In the genomic region with DNA sequence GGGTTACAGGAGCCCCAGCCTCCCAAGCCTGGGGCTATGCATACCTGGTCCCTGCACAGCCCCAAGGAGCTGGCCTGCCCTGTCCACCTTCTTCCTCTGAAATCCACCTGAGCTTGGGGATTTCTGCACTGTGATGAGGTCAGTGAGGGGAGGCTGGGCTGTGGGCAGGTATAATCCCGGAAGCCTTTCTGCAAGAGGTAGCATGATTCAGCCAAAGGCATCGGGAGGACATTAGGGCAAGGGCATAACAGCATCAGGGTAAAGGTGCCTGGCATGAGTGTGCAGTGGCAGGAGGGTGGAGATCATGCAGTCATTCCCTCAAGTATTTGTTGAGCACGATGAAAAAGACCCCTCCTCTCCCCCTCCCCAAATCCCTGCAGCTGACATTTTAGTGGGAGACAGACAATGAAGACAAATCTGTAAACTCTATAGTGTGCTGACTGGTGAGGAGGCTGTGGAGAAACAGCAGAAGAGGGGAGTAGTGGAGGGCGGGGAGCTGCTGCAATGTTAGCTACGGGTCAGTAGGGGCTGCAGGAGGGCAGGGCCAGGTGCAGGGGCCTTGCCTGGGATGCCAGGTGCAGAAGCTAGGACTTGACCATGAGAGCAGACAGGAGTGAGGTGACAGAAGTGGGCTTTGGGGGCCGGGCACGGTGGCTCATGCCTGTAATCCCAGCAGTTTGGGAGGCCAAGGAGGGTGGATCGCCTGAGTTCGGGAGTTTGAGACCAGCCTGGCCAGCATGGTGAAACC, we compare ENCODE assay signal across 16 cellular contexts. TPM values are rescaled to one million over a fixed set of nuclear protein-coding genes. Genes with fewer than 3 reads are reported as not detected.
DNase-seq lines count a peak whose midpoint lies in the region; ATAC-seq and TF ChIP-seq lines count a peak whose summit lies in the region.
"Had no signal": no experiment of that assay in that cellular context is flagged by ENCODE, and none has a peak within 500 bp of the region (broad histone marks: within the 10 kb centered on the region; RNA-seq: fewer than 3 reads in every experiment).

No MANE protein-coding gene starts in this region.

- no peaks in the 10 kb centered on the region for H3K4me1 ChIP-seq in right cardiac atrium (ENCODE audit: control insufficient read depth, insufficient read depth, low read length)
- H3K4me1 ChIP-seq in right atrium auricular region: peaks cover 0 to 10% of the 10 kb centered on the region in 2 donors
- H3K4me1 ChIP-seq: HAP-1 had no signal

- no peaks in the 10 kb centered on the region for H3K27me3 Mint-ChIP-seq in T-helper 17 cell
- H3K27me3 Mint-ChIP-seq in type B pancreatic cell: no peaks in the 10 kb centered on the region
- H3K27me3 Mint-ChIP-seq in stimulated activated memory B cell treated with anti-CD40 and anti-IgM and Interleukin-4, amounts not matched to agents 10 μg/mL and 1 μg/mL and 100 μg/mL, for 72 hours: no peaks in the 10 kb centered on the region
- H3K27me3 Mint-ChIP-seq in activated T-helper 2 cell treated with anti-CD3 and anti-CD28 coated beads, Interferon-gamma antibody, Interleukin-2, Interleukin-4, amounts not matched to agents 10 μg/mL and 5 μg/mL and 100 μg/mL, durations not matched to agents 14 hours and 24 hours and 36 hours (ENCODE audit: low read depth): no peaks in the 10 kb centered on the region

- H3K36me3 Mint-ChIP-seq in T-helper 17 cell (ENCODE audit: low read depth) (no peaks in the 10 kb centered on the region), type B pancreatic cell (no peaks in the 10 kb centered on the region)
- no peaks in the 10 kb centered on the region for H3K36me3 Mint-ChIP-seq in stimulated activated memory B cell treated with anti-CD40 and anti-IgM and Interleukin-4, amounts not matched to agents 10 μg/mL and 1 μg/mL and 100 μg/mL, for 72 hours
- no peaks in the 10 kb centered on the region for H3K36me3 Mint-ChIP-seq in activated T-helper 2 cell treated with anti-CD3 and anti-CD28 coated beads, Interferon-gamma antibody, Interleukin-2, Interleukin-4, amounts not matched to agents 10 μg/mL and 5 μg/mL and 100 μg/mL, durations not matched to agents 14 hours and 24 hours and 36 hours (ENCODE audit: low read depth)

- H3K36me3 ChIP-seq in right atrium auricular region: no peaks in the 10 kb centered on the region
- H3K36me3 ChIP-seq: HAP-1 had no signal

- H3K4me1 Mint-ChIP-seq in T-helper 17 cell (peaks cover 25% of the 10 kb centered on the region), type B pancreatic cell (ENCODE audit: unreplicated experiment) (peaks cover 38% of the 10 kb centered on the region)
- H3K4me1 Mint-ChIP-seq in stimulated activated memory B cell treated with anti-CD40 and anti-IgM and Interleukin-4, amounts not matched to agents 10 μg/mL and 1 μg/mL and 100 μg/mL, for 72 hours: peaks cover 28% of the 10 kb centered on the region
- H3K4me1 Mint-ChIP-seq in activated T-helper 2 cell treated with anti-CD3 and anti-CD28 coated beads, Interferon-gamma antibody, Interleukin-2, Interleukin-4, amounts not matched to agents 10 μg/mL and 5 μg/mL and 100 μg/mL, durations not matched to agents 14 hours and 24 hours and 36 hours (ENCODE audit: low read depth): peaks cover 18% of the 10 kb centered on the region

- H3K9me3 ChIP-seq in right cardiac atrium (ENCODE audit: control insufficient read depth, low read length): no peaks in the 10 kb centered on the region
- H3K9me3 ChIP-seq in right atrium auricular region: no peaks in the 10 kb centered on the region
- H3K9me3 ChIP-seq in T-helper 17 cell (ENCODE audit: control insufficient read depth, low read length, poor library complexity, severe bottlenecking): no peaks in the 10 kb centered on the region
- H3K9me3 ChIP-seq: HAP-1 had no signal

- ATAC-seq in right cardiac atrium: no peak
- peak; percentile 23 for ATAC-seq in T-helper 17 cell
- ATAC-seq in stimulated activated memory B cell treated with anti-CD40 and anti-IgM and Interleukin-4, amounts not matched to agents 10 μg/mL and 1 μg/mL and 100 μg/mL, for 72 hours: no peak

- H3K27me3 ChIP-seq in right cardiac atrium (ENCODE audit: control insufficient read depth, insufficient read depth): no peaks in the 10 kb centered on the region
- H3K27me3 ChIP-seq in right atrium auricular region: no peaks in the 10 kb centered on the region

- TF ChIP-seq CTCF in right atrium auricular region (IDR thresholded peaks at IDR 0.05) (no peak), type B pancreatic cell (conservative IDR thresholded peaks at IDR 0.05) (no peak)

- 81% methylated on average over 9 of the region's 9 CpGs for WGBS in right cardiac atrium

- DNase-seq in right cardiac atrium: peak in 2 of 3 donors; percentile 14 to 23
- no peak for DNase-seq in right atrium auricular region (ENCODE audit: low spot score)
- no peak for DNase-seq in T-helper 17 cell
- peak; percentile 76 for DNase-seq in kidney tubule cell (ENCODE audit: low spot score)
- DNase-seq in type B pancreatic cell (ENCODE audit: extremely low spot score, unreplicated experiment): no peak
- DNase-seq in COLO829 (ENCODE audit: low spot score): no peak
- DNase-seq in activated T-helper 2 cell treated with anti-CD3 and anti-CD28 coated beads, Interferon-gamma antibody, Interleukin-2, Interleukin-4, amounts not matched to agents 10 μg/mL and 5 μg/mL and 100 μg/mL, durations not matched to agents 14 hours and 24 hours and 36 hours (ENCODE audit: low spot score): no peak
- DNase-seq: activated CD8-positive, alpha-beta memory T cell treated with anti-CD3 and anti-CD28 coated beads for 24 hours; activated gamma-delta T cell; aorta; Kasumi-1; SW 1271 had no signal

- intact Hi-C loops in right cardiac atrium (cut with DNase I): no loop called here
- intact Hi-C loops in activated T-helper 2 cell treated with anti-CD3 and anti-CD28 coated beads, Interferon-gamma antibody, Interleukin-2, Interleukin-4, amounts not matched to agents 10 μg/mL and 5 μg/mL and 100 μg/mL, durations not matched to agents 14 hours and 24 hours and 36 hours (cut with micrococcal nuclease): no loop called here

- H3K4me3 ChIP-seq in right cardiac atrium (ENCODE audit: low read length): no peak overlapping the region
- H3K4me3 ChIP-seq in right atrium auricular region: no peak overlapping the region
- H3K4me3 ChIP-seq: HAP-1, skin epidermis had no signal

- H3K27ac Mint-ChIP-seq in T-helper 17 cell: no peak overlapping the region
- H3K27ac Mint-ChIP-seq in type B pancreatic cell: peak overlapping the region; percentile 13
- no peak overlapping the region for H3K27ac Mint-ChIP-seq in stimulated activated memory B cell treated with anti-CD40 and anti-IgM and Interleukin-4, amounts not matched to agents 10 μg/mL and 1 μg/mL and 100 μg/mL, for 72 hours
- no peak overlapping the region for H3K27ac Mint-ChIP-seq in activated T-helper 2 cell treated with anti-CD3 and anti-CD28 coated beads, Interferon-gamma antibody, Interleukin-2, Interleukin-4, amounts not matched to agents 10 μg/mL and 5 μg/mL and 100 μg/mL, durations not matched to agents 14 hours and 24 hours and 36 hours

- no peaks in the 10 kb centered on the region for H3K9me3 Mint-ChIP-seq in type B pancreatic cell
- no peaks in the 10 kb centered on the region for H3K9me3 Mint-ChIP-seq in stimulated activated memory B cell treated with anti-CD40 and anti-IgM and Interleukin-4, amounts not matched to agents 10 μg/mL and 1 μg/mL and 100 μg/mL, for 72 hours
- no peaks in the 10 kb centered on the region for H3K9me3 Mint-ChIP-seq in activated T-helper 2 cell treated with anti-CD3 and anti-CD28 coated beads, Interferon-gamma antibody, Interleukin-2, Interleukin-4, amounts not matched to agents 10 μg/mL and 5 μg/mL and 100 μg/mL, durations not matched to agents 14 hours and 24 hours and 36 hours

- H3K4me3 Mint-ChIP-seq in T-helper 17 cell (no peak overlapping the region), type B pancreatic cell (no peak overlapping the region)
- no peak overlapping the region for H3K4me3 Mint-ChIP-seq in stimulated activated memory B cell treated with anti-CD40 and anti-IgM and Interleukin-4, amounts not matched to agents 10 μg/mL and 1 μg/mL and 100 μg/mL, for 72 hours
- no peak overlapping the region for H3K4me3 Mint-ChIP-seq in activated T-helper 2 cell treated with anti-CD3 and anti-CD28 coated beads, Interferon-gamma antibody, Interleukin-2, Interleukin-4, amounts not matched to agents 10 μg/mL and 5 μg/mL and 100 μg/mL, durations not matched to agents 14 hours and 24 hours and 36 hours (ENCODE audit: low read depth)

- H3K27ac ChIP-seq in right cardiac atrium (ENCODE audit: low read length) (no peak overlapping the region), right atrium auricular region (no peak overlapping the region)
- H3K27ac ChIP-seq: RWPE1 had no signal

RNA-seq across cellular contexts. Expression of a gene that starts 18.7 kb away (rescaled TPM):
- 10 to 100 TPM; 62.1 to 73.0 (median 68.1) TPM for total RNA-seq in right cardiac atrium
- 40.3 TPM for polyA plus RNA-seq in right cardiac atrium
- total RNA-seq in right atrium auricular region: 10 to 100 TPM; 43.2 to 47.3 TPM
- 100 to 1,000 TPM; 501 to 627 TPM for total RNA-seq in T-helper 17 cell
- total RNA-seq in type B pancreatic cell (ENCODE audit: low replicate concordance): 198 and 437 TPM in 2 replicates
- 114 TPM in 2 replicates for total RNA-seq in activated T-helper 2 cell treated with anti-CD3 and anti-CD28 coated beads, Interferon-gamma antibody, Interleukin-2, Interleukin-4, amounts not matched to agents 10 μg/mL and 5 μg/mL and 100 μg/mL, durations not matched to agents 14 hours and 24 hours and 36 hours

Comparison
In these comparisons a context has a peak if more than half of its experiments do, and no peak if none do; other contexts are left out.
1. DNase-seq: peak in right cardiac atrium (2 of 3) and kidney tubule cell (single experiment); none in right atrium auricular region (single experiment), T-helper 17 cell (0 of 3), type B pancreatic cell (single experiment), COLO829 (single experiment) and activated T-helper 2 cell treated with anti-CD3 and anti-CD28 coated beads, Interferon-gamma antibody, Interleukin-2, Interleukin-4, amounts not matched to agents 10 μg/mL and 5 μg/mL and 100 μg/mL, durations not matched to agents 14 hours and 24 hours and 36 hours (single experiment).